Comparison of ENCODE assay signal across 19 cellular contexts in genomic region chr3:66408458-66408857, GRCh38.
DNase-seq lines count a peak whose midpoint lies in the region; ATAC-seq and TF ChIP-seq lines count a peak whose summit lies in the region.
"Had no signal": no experiment of that assay in that cellular context is flagged by ENCODE, and none has a peak within 500 bp of the region (broad histone marks: within the 10 kb centered on the region; RNA-seq: fewer than 3 reads in every experiment).

No MANE protein-coding gene starts in this region.

- peaks cover 66% of the 10 kb centered on the region for H3K36me3 ChIP-seq in left ventricle myocardium inferior
- H3K36me3 ChIP-seq in vagina = peaks cover 0 to 46% of the 10 kb centered on the region in 2 donors

- peaks cover 29% of the 10 kb centered on the region for H3K36me3 Mint-ChIP-seq in central memory CD8-positive, alpha-beta T cell (ENCODE audit: insufficient read depth)
- H3K36me3 Mint-ChIP-seq in neural crest cell (ENCODE audit: low read depth) = peaks cover 45% of the 10 kb centered on the region

- TF ChIP-seq POLR2A in vagina (IDR thresholded peaks at IDR 0.05) = no peak

- no peak overlapping the region for H3K4me3 Mint-ChIP-seq in central memory CD8-positive, alpha-beta T cell
- H3K4me3 Mint-ChIP-seq in neural crest cell = peak overlapping the region; percentile 62
- H3K4me3 Mint-ChIP-seq: activated CD4-positive, alpha-beta T cell treated with anti-CD3 and anti-CD28 coated beads, Interleukin-2, amount 10 ng/mL, durations not matched to agents 24 days and 14 days; CD4-positive, CD25-positive, alpha-beta regulatory T cell had no signal

- no peak for ATAC-seq in right cardiac atrium
- ATAC-seq in central memory CD8-positive, alpha-beta T cell (replicated peaks; ENCODE audit: extremely low read depth, poor library complexity, severe bottlenecking) = no peak
- no peak for ATAC-seq in HG03108 (IDR thresholded peaks at IDR 0.05; ENCODE audit: unreplicated experiment)
- ATAC-seq in GM21381 (IDR thresholded peaks at IDR 0.05; ENCODE audit: unreplicated experiment) = no peak

- peak overlapping the region; percentile 20 for H3K27ac Mint-ChIP-seq in central memory CD8-positive, alpha-beta T cell (ENCODE audit: low read depth)
- no peak overlapping the region for H3K27ac Mint-ChIP-seq in neural crest cell (ENCODE audit: unreplicated experiment)

- H3K9me3 ChIP-seq in left ventricle myocardium inferior (replicated peaks) (no peaks in the 10 kb centered on the region), right cardiac atrium (ENCODE audit: control insufficient read depth, low read length) (no peaks in the 10 kb centered on the region), vagina (no peaks in the 10 kb centered on the region)
- H3K9me3 ChIP-seq: esophagus squamous epithelium, mucosa of descending colon, suprapubic skin had no signal

- DNase-seq in left ventricle myocardium inferior (no peak), right cardiac atrium (no peak), neural crest cell (ENCODE audit: low read depth, low spot score) (no peak), vagina (ENCODE audit: extremely low spot score in 2 of 2) (no peak), putamen (ENCODE audit: low spot score) (no peak)
- no peak for DNase-seq in central memory CD8-positive, alpha-beta T cell (ENCODE audit: low spot score in 2 of 2)
- DNase-seq: esophagus squamous epithelium, KG1, NCI-H187, NCI-H2227 treated with DMSO at 0.1 percent for 48 hours, NCI-H774, SIG-M5 had no signal

- WGBS in right cardiac atrium = 86% methylated on average over 7 of the region's 7 CpGs

- no peak overlapping the region for H3K4me3 ChIP-seq in left ventricle myocardium inferior
- no peak overlapping the region for H3K4me3 ChIP-seq in right cardiac atrium (ENCODE audit: low read length)
- no peak overlapping the region for H3K4me3 ChIP-seq in vagina
- H3K4me3 ChIP-seq: cardiac muscle cell, esophagus squamous epithelium, mucosa of descending colon, suprapubic skin had no signal

- no peak for TF ChIP-seq CTCF in left ventricle myocardium inferior (IDR thresholded peaks at IDR 0.05; ENCODE audit: borderline replicate concordance)
- TF ChIP-seq CTCF in neural crest cell (conservative IDR thresholded peaks at IDR 0.05) = no peak
- no peak for TF ChIP-seq CTCF in vagina (IDR thresholded peaks at IDR 0.05)

- H3K9me3 Mint-ChIP-seq in central memory CD8-positive, alpha-beta T cell = no peaks in the 10 kb centered on the region
- H3K9me3 Mint-ChIP-seq in neural crest cell = no peaks in the 10 kb centered on the region
- H3K9me3 Mint-ChIP-seq: activated CD4-positive, alpha-beta T cell treated with anti-CD3 and anti-CD28 coated beads, Interleukin-2, amount 10 ng/mL, durations not matched to agents 24 days and 14 days; CD4-positive, CD25-positive, alpha-beta regulatory T cell had no signal

- peaks cover 81% of the 10 kb centered on the region for H3K4me1 ChIP-seq in left ventricle myocardium inferior
- peaks cover 2% of the 10 kb centered on the region for H3K4me1 ChIP-seq in right cardiac atrium (ENCODE audit: control insufficient read depth, insufficient read depth, low read length)
- H3K4me1 ChIP-seq in vagina = peaks cover 48% of the 10 kb centered on the region

- H3K27ac ChIP-seq in left ventricle myocardium inferior (replicated peaks) = peak overlapping the region; percentile 75
- H3K27ac ChIP-seq in right cardiac atrium (ENCODE audit: low read length) = no peak overlapping the region
- peak overlapping the region; percentile 21 for H3K27ac ChIP-seq in vagina
- H3K27ac ChIP-seq: cardiac muscle cell, suprapubic skin had no signal

- H3K4me1 Mint-ChIP-seq in central memory CD8-positive, alpha-beta T cell = peaks cover 4% of the 10 kb centered on the region
- peaks cover 86% of the 10 kb centered on the region for H3K4me1 Mint-ChIP-seq in neural crest cell

- no peaks in the 10 kb centered on the region for H3K27me3 ChIP-seq in left ventricle myocardium inferior (ENCODE audit: low read depth)
- H3K27me3 ChIP-seq in right cardiac atrium (ENCODE audit: control insufficient read depth, insufficient read depth) = no peaks in the 10 kb centered on the region
- H3K27me3 ChIP-seq in vagina = no peaks in the 10 kb centered on the region
- H3K27me3 ChIP-seq: cardiac muscle cell, esophagus squamous epithelium, suprapubic skin had no signal

- intact Hi-C loops in left ventricle myocardium inferior (cut with micrococcal nuclease) = loop anchor here (5.0 kb wide), 1 partner anchor 409 kb away; no protein-coding TSS in a partner anchor
- intact Hi-C loops in right cardiac atrium (cut with DNase I) = loop anchor here in 3 of 4 donors (5.0 to 10.0 kb wide), 4 partner anchors 94 to 409 kb away; partner anchors contain the start of gene LRIG1 (in 1 of the 3)
- intact Hi-C loops in vagina (cut with DNase I) = loop anchor here (5.0 kb wide), 1 partner anchor 409 kb away; no protein-coding TSS in a partner anchor

- no peaks in the 10 kb centered on the region for H3K27me3 Mint-ChIP-seq in central memory CD8-positive, alpha-beta T cell
- no peaks in the 10 kb centered on the region for H3K27me3 Mint-ChIP-seq in neural crest cell (ENCODE audit: low read depth)
- H3K27me3 Mint-ChIP-seq: activated CD4-positive, alpha-beta T cell treated with anti-CD3 and anti-CD28 coated beads, Interleukin-2, amount 10 ng/mL, durations not matched to agents 24 days and 14 days; CD4-positive, CD25-positive, alpha-beta regulatory T cell had no signal
